Comparison of ENCODE assay signal across 31 cellular contexts in genomic region chr15:27481768-27482167, GRCh38.
"Had no signal": no experiment of that assay in that cellular context is flagged by ENCODE, and none has a peak within 500 bp of the region (broad histone marks: within the 10 kb centered on the region; RNA-seq: fewer than 3 reads in every experiment).

No MANE protein-coding gene starts in this region.

- H3K79me2 ChIP-seq: hepatocyte had no signal

- H2AFZ ChIP-seq: hepatocyte had no signal

- H3K4me2 ChIP-seq: hepatocyte had no signal

- H3K4me1 ChIP-seq: gastroesophageal sphincter, right atrium auricular region, stomach, tibial artery, upper lobe of right lung had no signal

- FAIRE-seq: astrocyte, endothelial cell of umbilical vein, kidney had no signal

- H3K27ac Mint-ChIP-seq: activated CD4-positive, alpha-beta memory T cell treated with anti-CD3 and anti-CD28 coated beads, Interleukin-2, amount 10 ng/mL, durations not matched to agents 7 days and 5 days; activated CD4-positive, alpha-beta T cell treated with anti-CD3 and anti-CD28 coated beads, Interleukin-2, amount 10 ng/mL, durations not matched to agents 7 days and 5 days; activated T-cell treated with anti-CD3 and anti-CD28 coated beads, Interleukin-2, amount 50 U/mL, for 24 hours; effector memory CD8-positive, alpha-beta T cell; immature natural killer cell; naive thymus-derived CD4-positive, alpha-beta T cell; stimulated activated naive B cell treated with anti-CD40 and anti-IgM and Interleukin-4, amounts not matched to agents 10 μg/mL and 1 μg/mL and 100 μg/mL, for 72 hours; T-helper 17 cell had no signal

- H3K4me3 ChIP-seq: gastroesophageal sphincter, hepatocyte, right atrium auricular region, stomach, suprapubic skin, tibial artery, upper lobe of right lung had no signal

- H3K9me3 ChIP-seq: right atrium auricular region, suprapubic skin, tibial artery, upper lobe of right lung had no signal

- H3K4me3 Mint-ChIP-seq: activated CD4-positive, alpha-beta memory T cell treated with anti-CD3 and anti-CD28 coated beads, Interleukin-2, amount 10 ng/mL, durations not matched to agents 7 days and 5 days; activated CD4-positive, alpha-beta T cell treated with anti-CD3 and anti-CD28 coated beads, Interleukin-2, amount 10 ng/mL, durations not matched to agents 7 days and 5 days; activated T-cell treated with anti-CD3 and anti-CD28 coated beads, Interleukin-2, amount 50 U/mL, for 24 hours; effector memory CD8-positive, alpha-beta T cell; immature natural killer cell; naive thymus-derived CD4-positive, alpha-beta T cell; stimulated activated naive B cell treated with anti-CD40 and anti-IgM and Interleukin-4, amounts not matched to agents 10 μg/mL and 1 μg/mL and 100 μg/mL, for 72 hours; T-helper 17 cell had no signal

- H3K27me3 ChIP-seq: brain microvascular endothelial cell, gastroesophageal sphincter, hepatocyte, right atrium auricular region, stomach, suprapubic skin, tibial artery, upper lobe of right lung had no signal

- H3K27me3 Mint-ChIP-seq: activated CD4-positive, alpha-beta memory T cell treated with anti-CD3 and anti-CD28 coated beads, Interleukin-2, amount 10 ng/mL, durations not matched to agents 7 days and 5 days; activated CD4-positive, alpha-beta T cell treated with anti-CD3 and anti-CD28 coated beads, Interleukin-2, amount 10 ng/mL, durations not matched to agents 7 days and 5 days; activated T-cell treated with anti-CD3 and anti-CD28 coated beads, Interleukin-2, amount 50 U/mL, for 24 hours; effector memory CD8-positive, alpha-beta T cell; naive thymus-derived CD4-positive, alpha-beta T cell; stimulated activated naive B cell treated with anti-CD40 and anti-IgM and Interleukin-4, amounts not matched to agents 10 μg/mL and 1 μg/mL and 100 μg/mL, for 72 hours; T-helper 17 cell had no signal

- H3K9me3 Mint-ChIP-seq: neural crest cell had no signal

- DNase-seq: activated CD4-positive, alpha-beta memory T cell treated with anti-CD3 and anti-CD28 coated beads, Interleukin-2, amount 10 ng/mL, durations not matched to agents 7 days and 5 days; activated CD4-positive, alpha-beta T cell treated with anti-CD3 and anti-CD28 coated beads for 1 hour; activated CD4-positive, alpha-beta T cell treated with anti-CD3 and anti-CD28 coated beads, Interleukin-2, amount 10 ng/mL, durations not matched to agents 7 days and 5 days; activated CD8-positive, alpha-beta memory T cell treated with anti-CD3 and anti-CD28 coated beads, Interleukin-2, amount 50 U/mL, for 48 hours; activated gamma-delta T cell treated with Interleukin-2 at 50 U/mL for 16 hours; activated naive CD4-positive, alpha-beta T cell treated with anti-CD3 and anti-CD28 coated beads, Interleukin-2, amount 50 U/mL, for 16 hours; activated T-cell treated with anti-CD3 and anti-CD28 coated beads, Interleukin-2, amount 50 U/mL, for 24 hours; amniotic stem cell; brain microvascular endothelial cell; cortex of kidney; effector memory CD8-positive, alpha-beta T cell; immature natural killer cell; kidney; left colon; midbrain; naive thymus-derived CD4-positive, alpha-beta T cell; occipital lobe; stimulated activated CD4-positive, alpha-beta T cell treated with anti-CD3 and anti-CD28 coated beads, Interleukin-15, amount 100 ng/mL, for 24 hours; stimulated activated CD4-positive, alpha-beta T cell treated with anti-CD3 and anti-CD28 coated beads, Interleukin-2, amount 100 ng/mL, for 24 hours; stimulated activated naive B cell treated with anti-CD40 and anti-IgM and Interleukin-4, amounts not matched to agents 10 μg/mL and 1 μg/mL and 100 μg/mL, for 72 hours; stomach; T-helper 17 cell; tibial artery; upper lobe of right lung had no signal

- H3K4me1 Mint-ChIP-seq: activated CD4-positive, alpha-beta memory T cell treated with anti-CD3 and anti-CD28 coated beads, Interleukin-2, amount 10 ng/mL, durations not matched to agents 7 days and 5 days; activated CD4-positive, alpha-beta T cell treated with anti-CD3 and anti-CD28 coated beads, Interleukin-2, amount 10 ng/mL, durations not matched to agents 7 days and 5 days; immature natural killer cell; naive thymus-derived CD4-positive, alpha-beta T cell; stimulated activated naive B cell treated with anti-CD40 and anti-IgM and Interleukin-4, amounts not matched to agents 10 μg/mL and 1 μg/mL and 100 μg/mL, for 72 hours; T-helper 17 cell had no signal

- H3K36me3 ChIP-seq: brain microvascular endothelial cell, gastroesophageal sphincter, right atrium auricular region, stomach, suprapubic skin, tibial artery, upper lobe of right lung had no signal

- H3K36me3 Mint-ChIP-seq: immature natural killer cell; naive thymus-derived CD4-positive, alpha-beta T cell; stimulated activated naive B cell treated with anti-CD40 and anti-IgM and Interleukin-4, amounts not matched to agents 10 μg/mL and 1 μg/mL and 100 μg/mL, for 72 hours had no signal

- H3K27ac ChIP-seq: brain microvascular endothelial cell, gastroesophageal sphincter, hepatocyte, right atrium auricular region, stomach, suprapubic skin, tibial artery, upper lobe of right lung had no signal
